8 cellular contexts compared by ENCODE assay signal in the genomic region with DNA sequence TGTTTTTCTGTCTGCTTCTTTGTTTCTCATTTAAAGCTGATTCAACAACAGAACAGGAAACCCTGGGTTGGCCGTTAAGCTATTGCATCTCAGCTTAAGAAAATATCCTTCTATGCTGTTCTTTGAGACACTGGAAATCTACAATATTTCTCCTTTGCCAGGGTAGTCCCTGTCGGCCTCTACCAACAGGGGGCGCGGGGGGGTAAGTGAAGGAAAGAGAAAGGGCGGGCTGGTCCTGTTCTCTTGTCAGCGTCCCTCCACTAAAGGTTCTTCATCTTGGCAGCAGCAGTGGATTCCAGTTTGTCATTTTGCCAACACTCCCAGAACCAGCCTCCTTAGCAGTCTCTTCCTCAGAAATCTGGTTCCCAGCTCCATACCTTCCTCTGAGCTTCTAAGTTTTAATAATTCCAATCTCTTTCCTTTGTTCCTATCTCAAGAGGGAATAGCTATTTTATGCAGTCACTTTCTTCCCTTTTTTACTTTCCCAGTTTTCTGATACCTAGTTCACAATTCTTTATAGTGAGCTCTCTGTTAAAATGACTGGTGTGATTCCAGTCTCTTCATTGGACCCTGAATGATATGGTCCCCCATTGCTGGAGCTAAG.
DNase-seq lines count a peak whose midpoint lies in the region; ATAC-seq, FAIRE-seq and TF ChIP-seq lines count a peak whose summit lies in the region.

No MANE protein-coding gene starts in this region.

- DNase-seq in A549 (ENCODE audit: low read depth in 1 of 2, low spot score in 1 of 2) = peak; percentile 56 to 76
- peak; percentile 32 for DNase-seq in GM13977 (ENCODE audit: low spot score)
- DNase-seq in NCI-H226 = peak; percentile 86
- DNase-seq in activated T-cell treated with anti-CD3 and anti-CD28 coated beads, Interleukin-2, amount 50 U/mL, for 72 hours = peak; percentile 55 to 60
- DNase-seq in glomerular visceral epithelial cell (ENCODE audit: extremely low spot score) = peak; percentile 88
- peak; percentile 23 to 38 for DNase-seq in gastrocnemius medialis
- DNase-seq in NCI-H524 treated with DMSO at 0.1 percent for 48 hours (lab: John Stamatoyannopoulos, UW) = no peak

- ATAC-seq in A549 (peak; percentile 87 to 93), gastrocnemius medialis (peak in 1 of 2 donors; percentile 27), HG03378 (IDR thresholded peaks at IDR 0.05; ENCODE audit: unreplicated experiment) (no peak)
- ATAC-seq in activated T-cell treated with anti-CD3 and anti-CD28 coated beads, Interleukin-2, amount 50 U/mL, for 72 hours (replicated peaks in 1 of 2) = peak; percentile 33 to 41

- no peaks in the 10 kb centered on the region for H3K4me1 Mint-ChIP-seq in activated T-cell treated with anti-CD3 and anti-CD28 coated beads, Interleukin-2, amount 50 U/mL, for 72 hours (ENCODE audit: low read depth)

- H3K4me3 Mint-ChIP-seq in activated T-cell treated with anti-CD3 and anti-CD28 coated beads, Interleukin-2, amount 50 U/mL, for 72 hours = no peak overlapping the region

- no peak overlapping the region for H3K27ac Mint-ChIP-seq in activated T-cell treated with anti-CD3 and anti-CD28 coated beads, Interleukin-2, amount 50 U/mL, for 72 hours

- peaks cover 33% of the 10 kb centered on the region for H3K4me1 ChIP-seq in A549
- no peaks in the 10 kb centered on the region for H3K4me1 ChIP-seq in gastrocnemius medialis

- TF ChIP-seq CTCF in A549 (IDR thresholded peaks at IDR 0.05) (peak; percentile 63), GM13977 (IDR thresholded peaks at IDR 0.05; ENCODE audit: extremely low read depth, insufficient read depth, missing control alignments) (peak; percentile 73), gastrocnemius medialis (IDR thresholded peaks at IDR 0.05 in 4 of 5, conservative IDR thresholded peaks at IDR 0.05 in 1 of 5) (peak in 4 of 5 experiments; percentile 34 to 59 (median 48))

- TF ChIP-seq EP300 in A549 (IDR thresholded peaks at IDR 0.05) = no peak

- H3K36me3 Mint-ChIP-seq in activated T-cell treated with anti-CD3 and anti-CD28 coated beads, Interleukin-2, amount 50 U/mL, for 72 hours (ENCODE audit: insufficient read depth in 2 of 2) = no peaks in the 10 kb centered on the region

- H3K4me3 ChIP-seq in A549 = no peak overlapping the region
- H3K4me3 ChIP-seq in gastrocnemius medialis = no peak overlapping the region

- TF ChIP-seq RAD21 in A549 (conservative IDR thresholded peaks at IDR 0.05 in 1 of 2, IDR thresholded peaks at IDR 0.05 in 1 of 2) = peak; percentile 78 to 83

- TF ChIP-seq POLR2A in A549 (IDR thresholded peaks at IDR 0.05; ENCODE audit: low read length) (no peak), gastrocnemius medialis (IDR thresholded peaks at IDR 0.05) (no peak)

- CTCF ChIA-PET in A549 (lab: Yijun Ruan, JAX) = interaction anchor here (0.7 to 2.5 kb wide), 44 partner anchors 8 to 372 kb away, joined by 3 to 27 read pairs (median 4); no protein-coding TSS in a partner anchor

- intact Hi-C loops in gastrocnemius medialis (cut with DNase I; ENCODE audit: low total_unique reads) = no loop called here

- H3K27ac ChIP-seq in A549 (peak overlapping the region; percentile 19 to 47), gastrocnemius medialis (no peak overlapping the region)

- peaks cover 1% of the 10 kb centered on the region for H3K27me3 Mint-ChIP-seq in activated T-cell treated with anti-CD3 and anti-CD28 coated beads, Interleukin-2, amount 50 U/mL, for 72 hours (ENCODE audit: low read depth)

- FAIRE-seq in A549 (lab: Jason Lieb, UNC) = no peak

- in situ Hi-C loops in GM13977 (cut with MboI; ENCODE audit: low pct_unique_long_range_greater_than_20kb, low sequenced_read_pairs, unreplicated experiment) = no loop called here
- in situ Hi-C loops in gastrocnemius medialis (cut with MboI; ENCODE audit: low sequenced_read_pairs in 4 of 4) = no loop called here

- WGBS in A549 (ENCODE audit: missing lambda C conversion rate) = 9% methylated on average over 6 of the region's 6 CpGs

- peaks cover 0 to 1% of the 10 kb centered on the region in 2 donors for H3K9me3 Mint-ChIP-seq in activated T-cell treated with anti-CD3 and anti-CD28 coated beads, Interleukin-2, amount 50 U/mL, for 72 hours

- H3K9me3 ChIP-seq in A549 (no peaks in the 10 kb centered on the region), gastrocnemius medialis (no peaks in the 10 kb centered on the region)

- no peaks in the 10 kb centered on the region for H3K36me3 ChIP-seq in gastrocnemius medialis

- peak overlapping the region; percentile 9 for H3K4me2 ChIP-seq in A549

- no peaks in the 10 kb centered on the region for H3K27me3 ChIP-seq in gastrocnemius medialis

- POLR2A ChIA-PET in A549 (lab: Yijun Ruan, JAX) = interaction anchor here (1.0 kb wide), 1 partner anchor 220 kb away, joined by 3 read pairs; no protein-coding TSS in a partner anchor

TF ChIP-seq in A549, 52 proteins besides CTCF, POLR2A, EP300 and RAD21:
- TF ChIP-seq, protein P1, sequence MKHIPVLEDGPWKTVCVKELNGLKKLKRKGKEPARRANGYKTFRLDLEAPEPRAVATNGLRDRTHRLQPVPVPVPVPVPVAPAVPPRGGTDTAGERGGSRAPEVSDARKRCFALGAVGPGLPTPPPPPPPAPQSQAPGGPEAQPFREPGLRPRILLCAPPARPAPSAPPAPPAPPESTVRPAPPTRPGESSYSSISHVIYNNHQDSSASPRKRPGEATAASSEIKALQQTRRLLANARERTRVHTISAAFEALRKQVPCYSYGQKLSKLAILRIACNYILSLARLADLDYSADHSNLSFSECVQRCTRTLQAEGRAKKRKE (CRISPR knock-in tag; IDR thresholded peaks at IDR 0.05; ENCODE audit: low read depth) = no peak
- peak; percentile 84 for TF ChIP-seq SMC3 (IDR thresholded peaks at IDR 0.05)

Comparison
In these comparisons a context has a peak if more than half of its experiments do, and no peak if none do; other contexts are left out.
1. H3K27ac ChIP-seq: peak in A549 (2 of 2); none in gastrocnemius medialis (0 of 4).
2. Peak in every context shown above with its lines, with median percentiles within 50 percentile points of each other: CTCF ChIP-seq.